26 cellular contexts compared by ENCODE assay signal in genomic region chr3:94114667-94115066, GRCh38.
"Had no signal": no experiment of that assay in that cellular context is flagged by ENCODE, and none has a peak within 500 bp of the region (broad histone marks: within the 10 kb centered on the region; RNA-seq: fewer than 3 reads in every experiment).

No MANE protein-coding gene starts in this region.

- H3K27ac Mint-ChIP-seq: activated B cell treated with CpG ODN at 0.5 μM for 24 hours; activated CD4-positive, alpha-beta T cell treated with anti-CD3 and anti-CD28 coated beads for 36 hours; activated naive CD8-positive, alpha-beta T cell; activated T-cell treated with anti-CD3 and anti-CD28 coated beads, Interleukin-2, amount 50 U/mL, for 72 hours; naive thymus-derived CD8-positive, alpha-beta T cell; T-helper 2 cell treated with Interferon-gamma antibody and Interleukin-4, amounts not matched to agents 5 μg/mL and 100 μg/mL, for 36 hours had no signal

- H3K4me3 Mint-ChIP-seq: activated B cell treated with CpG ODN at 0.5 μM for 24 hours; activated CD4-positive, alpha-beta T cell treated with anti-CD3 and anti-CD28 coated beads for 36 hours; activated naive CD8-positive, alpha-beta T cell; activated T-cell treated with anti-CD3 and anti-CD28 coated beads, Interleukin-2, amount 50 U/mL, for 72 hours; naive thymus-derived CD8-positive, alpha-beta T cell; neural crest cell; T-helper 2 cell treated with Interferon-gamma antibody and Interleukin-4, amounts not matched to agents 5 μg/mL and 100 μg/mL, for 36 hours had no signal

- H3K9me3 Mint-ChIP-seq: activated B cell treated with CpG ODN at 0.5 μM for 24 hours; activated T-cell treated with anti-CD3 and anti-CD28 coated beads, Interleukin-2, amount 50 U/mL, for 72 hours; naive thymus-derived CD8-positive, alpha-beta T cell; neural crest cell; T-helper 2 cell treated with Interferon-gamma antibody and Interleukin-4, amounts not matched to agents 5 μg/mL and 100 μg/mL, for 36 hours had no signal

- H3K4me1 Mint-ChIP-seq: activated B cell treated with CpG ODN at 0.5 μM for 24 hours had no signal

- H3K27me3 Mint-ChIP-seq: activated B cell treated with CpG ODN at 0.5 μM for 24 hours; activated CD4-positive, alpha-beta T cell treated with anti-CD3 and anti-CD28 coated beads for 36 hours; activated naive CD8-positive, alpha-beta T cell; naive thymus-derived CD8-positive, alpha-beta T cell had no signal

- DNase-seq: activated B cell treated with CpG ODN at 0.5 μM for 24 hours; activated CD4-positive, alpha-beta T cell treated with anti-CD3 and anti-CD28 coated beads for 36 hours; activated effector memory CD4-positive, alpha-beta T cell treated with Interleukin-2 at 50 U/mL for 16 hours; activated naive CD4-positive, alpha-beta T cell treated with Interleukin-2 at 50 U/mL for 16 hours; activated T-cell treated with anti-CD3 and anti-CD28 coated beads for 4 hours; activated T-cell treated with anti-CD3 and anti-CD28 coated beads, Interleukin-2, amount 50 U/mL, for 72 hours; adrenal gland; aorta; body of pancreas; colonic mucosa; effector memory CD4-positive, alpha-beta T cell; glutamatergic neuron; kidney; left colon; naive thymus-derived CD8-positive, alpha-beta T cell; pancreas; stimulated activated CD4-positive, alpha-beta T cell treated with anti-CD3 and anti-CD28 coated beads, Interleukin-12 subunit alpha, Interleukin-12 subunit beta, amount 100 ng/mL, for 4 hours; stimulated activated CD4-positive, alpha-beta T cell treated with anti-CD3 and anti-CD28 coated beads, Interleukin-4, amount 100 ng/mL, for 1 hour; stimulated activated naive CD8-positive, alpha-beta T cell treated with anti-CD3 and anti-CD28 coated beads, Interleukin-15, Interleukin-2, amounts not matched to agents 100 U/mL and 50 U/mL, for 24 hours had no signal

- ATAC-seq: activated CD4-positive, alpha-beta T cell treated with anti-CD3 and anti-CD28 coated beads for 36 hours; activated T-cell treated with anti-CD3 and anti-CD28 coated beads, Interleukin-2, amount 50 U/mL, for 72 hours; body of pancreas; left colon; naive thymus-derived CD8-positive, alpha-beta T cell; pancreas; sciatic nerve; stimulated activated naive CD8-positive, alpha-beta T cell treated with anti-CD3 and anti-CD28 coated beads, Interleukin-15, Interleukin-2, amounts not matched to agents 100 U/mL and 50 U/mL, for 24 hours had no signal

- H3K4me3 ChIP-seq: adrenal gland, body of pancreas, colonic mucosa, pancreas, prostate gland, skin epidermis, thoracic aorta had no signal
